ENCODE assay signal across 30 cellular contexts in the genomic region with DNA sequence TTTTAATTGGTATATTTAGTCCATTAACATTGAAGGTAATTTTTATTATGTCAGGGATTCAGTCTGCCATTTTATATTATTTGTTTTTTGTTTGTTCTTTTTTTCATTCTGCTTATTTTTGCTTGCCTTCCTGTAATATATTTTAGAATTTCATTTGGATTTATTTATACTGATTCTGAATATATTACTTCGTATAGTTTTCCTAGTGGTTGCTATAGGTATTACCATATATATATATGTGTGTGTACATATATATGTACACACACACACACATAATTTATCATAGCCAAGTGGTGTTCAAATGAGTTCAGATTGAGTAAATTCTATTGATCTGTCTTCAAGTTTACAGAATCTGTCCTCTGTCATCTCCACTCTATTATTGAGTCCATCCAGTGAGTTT. TPM values are rescaled to one million over a fixed set of nuclear protein-coding genes. Genes with fewer than 3 reads are reported as not detected.
DNase-seq lines count a peak whose midpoint lies in the region; ATAC-seq, FAIRE-seq and TF ChIP-seq lines count a peak whose summit lies in the region.
"Had no signal": no experiment of that assay in that cellular context is flagged by ENCODE, and none has a peak within 500 bp of the region (broad histone marks: within the 10 kb centered on the region; RNA-seq: fewer than 3 reads in every experiment).

No MANE protein-coding gene starts in this region.

- TF ChIP-seq CTCF in LNCAP (IDR thresholded peaks at IDR 0.05) (peak; percentile 10; the same call in 1 of the 2 replicates), pancreas (IDR thresholded peaks at IDR 0.05) (no peak)

- H3K36me3 ChIP-seq in pancreas = no peaks in the 10 kb centered on the region
- H3K36me3 ChIP-seq: colonic mucosa, SJSA1, transverse colon had no signal

- intact Hi-C loops in pancreas (cut with DNase I) = no loop called here

- FAIRE-seq in colon (lab: Jason Lieb, UNC) (peak; percentile 89), pancreas (lab: Jason Lieb, UNC) (peak; percentile 91)
- FAIRE-seq: GM12878, H54, keratinocyte had no signal

- no peaks in the 10 kb centered on the region for H3K4me1 ChIP-seq in pancreas
- H3K4me1 ChIP-seq: colonic mucosa, SJSA1, transverse colon had no signal

- peaks cover 0 to 12% (median 0%) of the 10 kb centered on the region in 4 donors for H3K27me3 ChIP-seq in pancreas
- H3K27me3 ChIP-seq: colonic mucosa, transverse colon had no signal

- H3K9me3 ChIP-seq in pancreas = no peaks in the 10 kb centered on the region
- H3K9me3 ChIP-seq: colonic mucosa, SJSA1, transverse colon had no signal

- H3K27ac ChIP-seq in pancreas = no peak overlapping the region
- H3K27ac ChIP-seq: colonic mucosa, KMS-11, SJSA1, transverse colon had no signal

- DNase-seq in ELR (ENCODE audit: low read depth) = peak; percentile 13
- DNase-seq in pancreas = no peak
- no peak for DNase-seq in OCI-M2 (lab: John Stamatoyannopoulos, UW; ENCODE audit: unreplicated experiment)
- DNase-seq in NCI-H146 (lab: John Stamatoyannopoulos, UW) = no peak
- DNase-seq: activated CD4-positive, alpha-beta T cell treated with anti-CD3 and anti-CD28 coated beads, Interleukin-2, amount 10 ng/mL, durations not matched to agents 7 days and 5 days; activated effector memory CD4-positive, alpha-beta T cell treated with anti-CD3 and anti-CD28 coated beads, Interleukin-2, amount 50 U/mL, for 16 hours; activated naive CD8-positive, alpha-beta T cell treated with anti-CD3 and anti-CD28 coated beads for 36 hours; activated T-cell treated with anti-CD3 and anti-CD28 coated beads, Interleukin-2, amount 50 U/mL, for 24 hours; aorta; colonic mucosa; effector CD8-positive, alpha-beta T cell; naive B cell; NCI-H1048; NCI-H1694; NCI-H446 treated with DMSO at 0.1 percent for 48 hours; NCI-H82; RPMI8226; T-cell; transverse colon had no signal

- 34 to 37% methylated on average over 1 of the region's 1 CpG for WGBS in pancreas, 2 donors

- no peak overlapping the region for H3K4me3 ChIP-seq in pancreas
- H3K4me3 ChIP-seq: colonic mucosa, GM12878, SJSA1, transverse colon had no signal

- ATAC-seq in pancreas (no peak), HG02840 (IDR thresholded peaks at IDR 0.05; ENCODE audit: low FRiP score, unreplicated experiment) (no peak)
- ATAC-seq: GM12878; stimulated activated effector memory CD8-positive, alpha-beta T cell treated with anti-CD3 and anti-CD28 coated beads, Interleukin-12 subunit alpha, Interleukin-12 subunit beta, amount 100 ng/mL, for 72 hours; T-cell; WTC11 had no signal

RNA-seq across cellular contexts. Expression of gene CITED1, which starts 11.2 kb away (rescaled TPM):
- total RNA-seq in pancreas = 1 to 10 TPM in 2 of 6 donors, under 1 TPM in 2, not detected in 2; 0.82 to 1.5 (median 1.1) TPM
- 1 to 10 TPM in 1 of 2 donors, under 1 TPM in 1; 0.49 to 1.4 TPM for polyA plus RNA-seq in pancreas
- total RNA-seq: activated CD4-positive, alpha-beta T cell treated with anti-CD3 and anti-CD28 coated beads, Interleukin-2, amount 10 ng/mL, durations not matched to agents 7 days and 5 days; activated naive CD8-positive, alpha-beta T cell treated with anti-CD3 and anti-CD28 coated beads for 36 hours; aorta; colonic mucosa; epithelial cell of proximal tubule; GM12878; T-cell had no signal

RNA-seq across cellular contexts. Expression of gene RPS4X, which starts 17.4 kb away (rescaled TPM):
- total RNA-seq in pancreas = 1,000 to 10,000 TPM in 3 of 6 donors, 100 to 1,000 TPM in 3; 559 to 1,221 (median 1,037) TPM
- polyA plus RNA-seq in pancreas = 100 to 1,000 TPM; 592 to 955 TPM

RNA-seq across cellular contexts. Expression of gene ERCC6L, which starts 55.7 kb away (rescaled TPM):
- total RNA-seq in pancreas = under 1 TPM in 4 of 6 donors, not detected in 2; 0.06 to 0.13 (median 0.11) TPM
- polyA plus RNA-seq in pancreas = under 1 TPM in 1 of 2 donors, not detected in 1; 0.04 TPM
- polyA plus RNA-seq: aorta had no signal
